In the genomic region with DNA sequence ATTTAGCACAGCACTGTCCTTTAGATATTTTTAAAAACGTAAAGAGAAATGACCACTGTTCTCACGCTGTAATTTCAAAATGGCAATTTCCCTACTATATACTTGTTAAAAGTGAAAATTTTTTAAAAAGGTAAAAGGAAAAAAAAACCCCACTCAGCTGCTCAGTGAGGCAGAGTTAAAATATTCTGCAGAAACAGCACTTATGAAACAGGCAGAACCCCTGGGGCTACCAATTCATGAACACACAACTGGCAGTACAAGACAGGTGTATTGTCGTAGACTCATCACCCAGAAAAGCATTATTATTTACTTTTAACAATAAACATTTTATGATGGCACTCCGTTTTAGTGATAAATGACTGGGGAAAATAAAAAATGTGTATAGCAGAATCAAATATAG, we compare ENCODE assay signal across 17 cellular contexts. TPM values are rescaled to one million over a fixed set of nuclear protein-coding genes. Genes with fewer than 3 reads are reported as not detected.
DNase-seq lines count a peak whose midpoint lies in the region; ATAC-seq and TF ChIP-seq lines count a peak whose summit lies in the region.
"Had no signal": no experiment of that assay in that cellular context is flagged by ENCODE, and none has a peak within 500 bp of the region (broad histone marks: within the 10 kb centered on the region; RNA-seq: fewer than 3 reads in every experiment).

No MANE protein-coding gene starts in this region.

- peak overlapping the region; percentile 23 for H3K27ac Mint-ChIP-seq in activated naive CD8-positive, alpha-beta T cell
- no peak overlapping the region for H3K27ac Mint-ChIP-seq in activated naive CD8-positive, alpha-beta T cell treated with anti-CD3 and anti-CD28 coated beads, Interleukin-2, amount 50 U/mL, for 24 hours
- H3K27ac Mint-ChIP-seq in WTC11 = peak overlapping the region; percentile 91; the same call in 1 of the 2 replicates
- no peak overlapping the region for H3K27ac Mint-ChIP-seq in stimulated activated memory B cell treated with anti-CD40 and anti-IgM and Interleukin-4, amounts not matched to agents 10 μg/mL and 1 μg/mL and 100 μg/mL, for 72 hours
- H3K27ac Mint-ChIP-seq in progenitor cell of endocrine pancreas = no peak overlapping the region
- H3K27ac Mint-ChIP-seq: activated B cell treated with CpG ODN at 0.5 μM for 24 hours had no signal

- no peaks in the 10 kb centered on the region for H3K36me3 Mint-ChIP-seq in activated naive CD8-positive, alpha-beta T cell
- no peaks in the 10 kb centered on the region for H3K36me3 Mint-ChIP-seq in activated naive CD8-positive, alpha-beta T cell treated with anti-CD3 and anti-CD28 coated beads, Interleukin-2, amount 50 U/mL, for 24 hours (ENCODE audit: low read depth)
- no peaks in the 10 kb centered on the region for H3K36me3 Mint-ChIP-seq in WTC11
- H3K36me3 Mint-ChIP-seq in stimulated activated memory B cell treated with anti-CD40 and anti-IgM and Interleukin-4, amounts not matched to agents 10 μg/mL and 1 μg/mL and 100 μg/mL, for 72 hours = no peaks in the 10 kb centered on the region
- H3K36me3 Mint-ChIP-seq in progenitor cell of endocrine pancreas (ENCODE audit: insufficient read depth) = no peaks in the 10 kb centered on the region

- no peak for DNase-seq in activated naive CD8-positive, alpha-beta T cell treated with anti-CD3 and anti-CD28 coated beads, Interleukin-2, amount 50 U/mL, for 24 hours
- DNase-seq in NCI-H146 treated with DMSO at 0.1 percent for 48 hours (lab: John Stamatoyannopoulos, UW; ENCODE audit: unreplicated experiment) (peak; percentile 77), WTC11 (ENCODE audit: low spot score) (no peak), progenitor cell of endocrine pancreas (ENCODE audit: low spot score, unreplicated experiment) (no peak), RWPE1 (ENCODE audit: low spot score) (no peak)
- DNase-seq: activated B cell treated with CpG ODN at 0.5 μM for 24 hours; brain microvascular endothelial cell; dermis blood vessel endothelial cell; erythroblast; left ventricle myocardium inferior; NCI-H2171; sigmoid colon; stimulated activated CD4-positive, alpha-beta T cell treated with anti-CD3 and anti-CD28 coated beads, Interleukin-1b, Interleukin-23, amount 100 ng/mL, for 48 hours had no signal

- no peaks in the 10 kb centered on the region for H3K9me3 Mint-ChIP-seq in activated naive CD8-positive, alpha-beta T cell (ENCODE audit: low read depth)
- no peaks in the 10 kb centered on the region for H3K9me3 Mint-ChIP-seq in activated naive CD8-positive, alpha-beta T cell treated with anti-CD3 and anti-CD28 coated beads, Interleukin-2, amount 50 U/mL, for 24 hours
- no peaks in the 10 kb centered on the region for H3K9me3 Mint-ChIP-seq in WTC11
- peaks cover 4% of the 10 kb centered on the region for H3K9me3 Mint-ChIP-seq in stimulated activated memory B cell treated with anti-CD40 and anti-IgM and Interleukin-4, amounts not matched to agents 10 μg/mL and 1 μg/mL and 100 μg/mL, for 72 hours
- no peaks in the 10 kb centered on the region for H3K9me3 Mint-ChIP-seq in progenitor cell of endocrine pancreas (ENCODE audit: low read depth)
- H3K9me3 Mint-ChIP-seq: activated B cell treated with CpG ODN at 0.5 μM for 24 hours had no signal

- no peak overlapping the region for H3K27ac ChIP-seq in RWPE1
- H3K27ac ChIP-seq: brain microvascular endothelial cell, gastroesophageal sphincter, left ventricle myocardium inferior, sigmoid colon had no signal

- POLR2A ChIA-PET in WTC11 (lab: Charles Lee) = interaction anchor here (0.9 kb wide), 1 partner anchor 58 kb away, joined by 3 read pairs; no protein-coding TSS in a partner anchor
- POLR2A ChIA-PET in RWPE1 (lab: Yijun Ruan, JAX; ENCODE audit: low non-redundant PET) = no interaction called here

- H3K27me3 Mint-ChIP-seq in activated naive CD8-positive, alpha-beta T cell = no peaks in the 10 kb centered on the region
- H3K27me3 Mint-ChIP-seq in activated naive CD8-positive, alpha-beta T cell treated with anti-CD3 and anti-CD28 coated beads, Interleukin-2, amount 50 U/mL, for 24 hours = peaks cover 6% of the 10 kb centered on the region
- H3K27me3 Mint-ChIP-seq in WTC11 (ENCODE audit: low read depth) = peaks cover 25% of the 10 kb centered on the region
- H3K27me3 Mint-ChIP-seq in stimulated activated memory B cell treated with anti-CD40 and anti-IgM and Interleukin-4, amounts not matched to agents 10 μg/mL and 1 μg/mL and 100 μg/mL, for 72 hours = peaks cover 30% of the 10 kb centered on the region
- peaks cover 74% of the 10 kb centered on the region for H3K27me3 Mint-ChIP-seq in progenitor cell of endocrine pancreas

- TF ChIP-seq CTCF in WTC11 (IDR thresholded peaks at IDR 0.05) = no peak
- TF ChIP-seq CTCF in progenitor cell of endocrine pancreas (IDR thresholded peaks at IDR 0.05; ENCODE audit: unreplicated experiment) = no peak
- no peak for TF ChIP-seq CTCF in RWPE1 (conservative IDR thresholded peaks at IDR 0.05; ENCODE audit: low read depth)

- peaks cover 51% of the 10 kb centered on the region for H3K4me1 Mint-ChIP-seq in activated naive CD8-positive, alpha-beta T cell (ENCODE audit: low read depth)
- H3K4me1 Mint-ChIP-seq in activated naive CD8-positive, alpha-beta T cell treated with anti-CD3 and anti-CD28 coated beads, Interleukin-2, amount 50 U/mL, for 24 hours = peaks cover 47% of the 10 kb centered on the region
- H3K4me1 Mint-ChIP-seq in WTC11 = peaks cover 73% of the 10 kb centered on the region
- H3K4me1 Mint-ChIP-seq in stimulated activated memory B cell treated with anti-CD40 and anti-IgM and Interleukin-4, amounts not matched to agents 10 μg/mL and 1 μg/mL and 100 μg/mL, for 72 hours = peaks cover 4% of the 10 kb centered on the region
- H3K4me1 Mint-ChIP-seq in progenitor cell of endocrine pancreas (ENCODE audit: low read depth) = peaks cover 11% of the 10 kb centered on the region

- ATAC-seq in activated naive CD8-positive, alpha-beta T cell treated with anti-CD3 and anti-CD28 coated beads, Interleukin-2, amount 50 U/mL, for 24 hours = no peak
- ATAC-seq in WTC11 (no peak), HG03469 (IDR thresholded peaks at IDR 0.05; ENCODE audit: unreplicated experiment) (no peak)
- ATAC-seq in stimulated activated memory B cell treated with anti-CD40 and anti-IgM and Interleukin-4, amounts not matched to agents 10 μg/mL and 1 μg/mL and 100 μg/mL, for 72 hours = no peak
- ATAC-seq: gastroesophageal sphincter had no signal

- no peak overlapping the region for H3K4me3 Mint-ChIP-seq in activated naive CD8-positive, alpha-beta T cell
- H3K4me3 Mint-ChIP-seq in activated naive CD8-positive, alpha-beta T cell treated with anti-CD3 and anti-CD28 coated beads, Interleukin-2, amount 50 U/mL, for 24 hours = no peak overlapping the region
- H3K4me3 Mint-ChIP-seq in WTC11 = no peak overlapping the region
- no peak overlapping the region for H3K4me3 Mint-ChIP-seq in stimulated activated memory B cell treated with anti-CD40 and anti-IgM and Interleukin-4, amounts not matched to agents 10 μg/mL and 1 μg/mL and 100 μg/mL, for 72 hours
- no peak overlapping the region for H3K4me3 Mint-ChIP-seq in progenitor cell of endocrine pancreas (ENCODE audit: low read depth)
- H3K4me3 Mint-ChIP-seq: activated B cell treated with CpG ODN at 0.5 μM for 24 hours had no signal

- CTCF ChIA-PET in WTC11 (lab: Charles Lee) (interaction anchor here (1.8 to 3.2 kb wide), 3 partner anchors 22 to 150 kb away, joined by 4 to 15 read pairs (median 8); no protein-coding TSS in a partner anchor), RWPE1 (lab: Yijun Ruan, JAX) (no interaction called here)

TF ChIP-seq in WTC11, 78 proteins besides CTCF, POLR2A, EP300 and RAD21 (continues in another document):
- TF ChIP-seq, protein P1, sequence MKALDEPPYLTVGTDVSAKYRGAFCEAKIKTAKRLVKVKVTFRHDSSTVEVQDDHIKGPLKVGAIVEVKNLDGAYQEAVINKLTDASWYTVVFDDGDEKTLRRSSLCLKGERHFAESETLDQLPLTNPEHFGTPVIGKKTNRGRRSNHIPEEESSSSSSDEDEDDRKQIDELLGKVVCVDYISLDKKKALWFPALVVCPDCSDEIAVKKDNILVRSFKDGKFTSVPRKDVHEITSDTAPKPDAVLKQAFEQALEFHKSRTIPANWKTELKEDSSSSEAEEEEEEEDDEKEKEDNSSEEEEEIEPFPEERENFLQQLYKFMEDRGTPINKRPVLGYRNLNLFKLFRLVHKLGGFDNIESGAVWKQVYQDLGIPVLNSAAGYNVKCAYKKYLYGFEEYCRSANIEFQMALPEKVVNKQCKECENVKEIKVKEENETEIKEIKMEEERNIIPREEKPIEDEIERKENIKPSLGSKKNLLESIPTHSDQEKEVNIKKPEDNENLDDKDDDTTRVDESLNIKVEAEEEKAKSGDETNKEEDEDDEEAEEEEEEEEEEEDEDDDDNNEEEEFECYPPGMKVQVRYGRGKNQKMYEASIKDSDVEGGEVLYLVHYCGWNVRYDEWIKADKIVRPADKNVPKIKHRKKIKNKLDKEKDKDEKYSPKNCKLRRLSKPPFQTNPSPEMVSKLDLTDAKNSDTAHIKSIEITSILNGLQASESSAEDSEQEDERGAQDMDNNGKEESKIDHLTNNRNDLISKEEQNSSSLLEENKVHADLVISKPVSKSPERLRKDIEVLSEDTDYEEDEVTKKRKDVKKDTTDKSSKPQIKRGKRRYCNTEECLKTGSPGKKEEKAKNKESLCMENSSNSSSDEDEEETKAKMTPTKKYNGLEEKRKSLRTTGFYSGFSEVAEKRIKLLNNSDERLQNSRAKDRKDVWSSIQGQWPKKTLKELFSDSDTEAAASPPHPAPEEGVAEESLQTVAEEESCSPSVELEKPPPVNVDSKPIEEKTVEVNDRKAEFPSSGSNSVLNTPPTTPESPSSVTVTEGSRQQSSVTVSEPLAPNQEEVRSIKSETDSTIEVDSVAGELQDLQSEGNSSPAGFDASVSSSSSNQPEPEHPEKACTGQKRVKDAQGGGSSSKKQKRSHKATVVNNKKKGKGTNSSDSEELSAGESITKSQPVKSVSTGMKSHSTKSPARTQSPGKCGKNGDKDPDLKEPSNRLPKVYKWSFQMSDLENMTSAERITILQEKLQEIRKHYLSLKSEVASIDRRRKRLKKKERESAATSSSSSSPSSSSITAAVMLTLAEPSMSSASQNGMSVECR (CRISPR knock-in tag; IDR thresholded peaks at IDR 0.05; ENCODE audit: borderline replicate concordance) = no peak

RNA-seq across cellular contexts. Expression of a gene that starts 1.6 kb away (rescaled TPM):
- total RNA-seq in WTC11 (2021) (13.9 to 17.6 TPM (median 14.8 TPM) in 3 replicates), progenitor cell of endocrine pancreas (0.62 and 0.69 TPM in 2 replicates)

Comparison
In these comparisons a context has a peak if more than half of its experiments do, and no peak if none do; other contexts are left out.
1. H3K27ac Mint-ChIP-seq: peak in activated naive CD8-positive, alpha-beta T cell (single experiment) and WTC11 (single experiment); none in activated naive CD8-positive, alpha-beta T cell treated with anti-CD3 and anti-CD28 coated beads, Interleukin-2, amount 50 U/mL, for 24 hours (single experiment), stimulated activated memory B cell treated with anti-CD40 and anti-IgM and Interleukin-4, amounts not matched to agents 10 μg/mL and 1 μg/mL and 100 μg/mL, for 72 hours (single experiment) and progenitor cell of endocrine pancreas (single experiment).